In the genomic region with DNA sequence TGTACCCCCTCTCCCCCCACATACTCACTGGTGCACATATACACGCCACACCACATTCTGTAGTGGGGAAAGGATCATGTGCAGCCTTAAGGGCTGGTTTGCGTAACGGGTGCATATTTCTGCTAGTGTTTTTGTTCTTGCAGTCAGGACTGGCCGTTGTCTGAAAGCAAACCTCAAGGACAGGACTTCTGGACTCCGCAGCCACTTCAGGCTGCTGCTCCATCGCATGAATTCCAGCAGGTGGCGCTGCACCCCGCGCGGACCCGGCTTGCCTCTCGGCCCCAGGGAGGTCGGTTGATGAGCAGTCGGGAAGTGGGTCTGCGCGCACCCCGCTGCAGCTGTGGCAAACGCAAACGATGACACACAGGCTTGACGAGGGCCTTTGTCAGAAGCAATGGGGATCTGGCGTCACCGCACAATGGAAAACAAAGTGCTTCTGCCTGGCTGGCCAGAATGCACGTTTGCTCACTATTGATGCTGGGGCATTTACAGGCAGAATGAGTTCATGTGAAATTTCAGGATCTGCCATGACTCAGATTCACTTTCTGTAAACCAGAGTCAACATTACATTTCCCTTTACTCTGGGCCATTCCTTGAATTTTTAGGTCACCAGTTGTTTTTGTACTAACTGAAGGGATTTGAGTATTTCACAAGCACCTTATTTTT, we compare ENCODE assay signal across 9 cellular contexts. TPM values are rescaled to one million over a fixed set of nuclear protein-coding genes. Genes with fewer than 3 reads are reported as not detected.
DNase-seq lines count a peak whose midpoint lies in the region; ATAC-seq, FAIRE-seq and TF ChIP-seq lines count a peak whose summit lies in the region.
"Had no signal": no experiment of that assay in that cellular context is flagged by ENCODE, and none has a peak within 500 bp of the region (broad histone marks: within the 10 kb centered on the region; RNA-seq: fewer than 3 reads in every experiment).

No MANE protein-coding gene starts in this region.

- H3K9me3 ChIP-seq in BLaER1 treated with 17β-estradiol and CSF1 and Interleukin-3, amounts not matched to agents 10 nM and 100 nM (replicated peaks in 1 of 11): no peaks in the 10 kb centered on the region
- H3K9me3 ChIP-seq in HepG2 (ENCODE audit: low read length): no peaks in the 10 kb centered on the region

- 0% methylated on average over 13 of the region's 23 CpGs for WGBS in HepG2 (ENCODE audit: low lambda C conversion rate)

- peak overlapping the region; percentile 34 to 89 (median 67); a peak in 20 of 22 replicates for H3K9ac ChIP-seq in BLaER1 treated with 17β-estradiol and CSF1 and Interleukin-3, amounts not matched to agents 10 nM and 100 nM
- peak overlapping the region; percentile 58 for H3K9ac ChIP-seq in HepG2 (ENCODE audit: insufficient read depth, low read depth, low read length)

- H4K20me1 ChIP-seq in BLaER1 treated with 17β-estradiol and CSF1 and Interleukin-3, amounts not matched to agents 10 nM and 100 nM: no peaks in the 10 kb centered on the region
- no peaks in the 10 kb centered on the region for H4K20me1 ChIP-seq in HepG2 (ENCODE audit: insufficient read depth, low read length)

- intact Hi-C loops in dendritic cell treated with granulocyte-macrophage colony-stimulating factor and Interleukin-4, amounts not matched to agents 40 ng/mL and 50 ng/mL, for 4 days (cut with micrococcal nuclease): loop anchor here (1.0 to 2.0 kb wide), 3 partner anchors 102 to 743 kb away; a partner anchor contains a TSS
- intact Hi-C loops in HepG2 (cut with micrococcal nuclease; ENCODE audit: unreplicated experiment): loop anchor here (2.0 to 5.0 kb wide), 3 partner anchors 30 to 479 kb away; no protein-coding TSS in a partner anchor

- H3K4me2 ChIP-seq in BLaER1 treated with 17β-estradiol and CSF1 and Interleukin-3, amounts not matched to agents 10 nM and 100 nM: peak overlapping the region; percentile 70 to 97 (median 85)
- peak overlapping the region; percentile 64 for H3K4me2 ChIP-seq in HepG2 (ENCODE audit: low read depth, low read length)

- no TSS peak for BruUV-seq in HepG2 (replicated peaks; lab: Mats Ljungman, UMichigan)

- H3K4me1 Mint-ChIP-seq in dendritic cell treated with granulocyte-macrophage colony-stimulating factor and Interleukin-4, amounts not matched to agents 40 ng/mL and 50 ng/mL, for 4 days (ENCODE audit: low read depth): peaks cover 54% of the 10 kb centered on the region

- TF ChIP-seq POLR2A in HepG2 (IDR thresholded peaks at IDR 0.05; ENCODE audit: insufficient read depth in 1 of 2, low read depth in 2 of 2, low read length in 2 of 2): peak; percentile 28 to 51; a peak in 2 of 4 replicates

- no peak overlapping the region for H3K27ac Mint-ChIP-seq in dendritic cell treated with granulocyte-macrophage colony-stimulating factor and Interleukin-4, amounts not matched to agents 40 ng/mL and 50 ng/mL, for 4 days

- TF ChIP-seq CTCF in HepG2 (CRISPR knock-in tag; IDR thresholded peaks at IDR 0.05): peak; percentile 100

- H3K9me3 Mint-ChIP-seq in dendritic cell treated with granulocyte-macrophage colony-stimulating factor and Interleukin-4, amounts not matched to agents 40 ng/mL and 50 ng/mL, for 4 days: no peaks in the 10 kb centered on the region

- TF ChIP-seq EP300 in HepG2 (IDR thresholded peaks at IDR 0.05; ENCODE audit: low read depth in 2 of 2, low read length in 2 of 2): peak in 1 of 2 experiments; percentile 63; a peak in 1 of 4 replicates
- peak; percentile 43; the same call in 1 of the 2 replicates for TF ChIP-seq EP300 in HepG2 (CRISPR knock-in tag; IDR thresholded peaks at IDR 0.05; ENCODE audit: borderline replicate concordance)

- in situ Hi-C loops in HepG2 (cut with HindIII; ENCODE audit: extremely low pct_ligation_motif_present, low pct_unique_long_range_greater_than_20kb): loop anchor here (5.0 kb wide), 2 partner anchors 99 to 479 kb away; no protein-coding TSS in a partner anchor

- H3K4me1 ChIP-seq in BLaER1 treated with 17β-estradiol and CSF1 and Interleukin-3, amounts not matched to agents 10 nM and 100 nM: peaks cover 60 to 82% (median 73%) of the 10 kb centered on the region in 10 experiments
- H3K4me1 ChIP-seq in HepG2 (ENCODE audit: insufficient read depth, low read length): peaks cover 76% of the 10 kb centered on the region

- TF ChIP-seq RAD21 in HepG2 (CRISPR knock-in tag; IDR thresholded peaks at IDR 0.05): peak; percentile 99

- FAIRE-seq in HepG2 (lab: Jason Lieb, UNC): peak; percentile 91
- FAIRE-seq: colon had no signal

- H3K27me3 Mint-ChIP-seq in dendritic cell treated with granulocyte-macrophage colony-stimulating factor and Interleukin-4, amounts not matched to agents 40 ng/mL and 50 ng/mL, for 4 days: peaks cover 6% of the 10 kb centered on the region

- ATAC-seq in GM19351 (IDR thresholded peaks at IDR 0.05; ENCODE audit: unreplicated experiment) (peak; percentile 89), HG03460 (IDR thresholded peaks at IDR 0.05; ENCODE audit: unreplicated experiment) (peak; percentile 86), HepG2 (peak; percentile 75)

- H3K27ac ChIP-seq in BLaER1 treated with 17β-estradiol and CSF1 and Interleukin-3, amounts not matched to agents 10 nM and 100 nM: peak overlapping the region; percentile 92 to 98 (median 97)
- H3K27ac ChIP-seq in HepG2 (ENCODE audit: extremely low read length, insufficient read depth, low read length): peak overlapping the region; percentile 71

- H2AFZ ChIP-seq in HepG2 (ENCODE audit: low read length): no peak overlapping the region

- CTCF ChIA-PET in HepG2 (lab: Yijun Ruan, JAX; ENCODE audit: low intra/inter-chr PET ratio, low total read pairs): interaction anchor here (1.3 kb wide), 1 partner anchor 34 kb away, joined by 5 read pairs; no protein-coding TSS in a partner anchor

- H3K27me3 ChIP-seq in BLaER1 treated with 17β-estradiol and CSF1 and Interleukin-3, amounts not matched to agents 10 nM and 100 nM: no peaks in the 10 kb centered on the region
- no peaks in the 10 kb centered on the region for H3K27me3 ChIP-seq in HepG2 (ENCODE audit: control insufficient read depth in 1 of 2, insufficient read depth in 2 of 2, low read length in 2 of 2)

- H3K79me2 ChIP-seq in HepG2 (ENCODE audit: insufficient read depth, low read length): peaks cover 9% of the 10 kb centered on the region

- no peaks in the 10 kb centered on the region for H3K36me3 ChIP-seq in BLaER1 treated with 17β-estradiol and CSF1 and Interleukin-3, amounts not matched to agents 10 nM and 100 nM
- no peaks in the 10 kb centered on the region for H3K36me3 ChIP-seq in HepG2 (replicated peaks in 1 of 2; ENCODE audit: control insufficient read depth in 1 of 2, insufficient read depth in 2 of 2, low read length in 2 of 2)

- POLR2A ChIA-PET in HepG2 (lab: Yijun Ruan, JAX): interaction anchor here (1.1 to 4.4 kb wide), 4 partner anchors 20 to 477 kb away, joined by 4 to 32 read pairs (median 11); a partner anchor contains a TSS

- H3K4me3 Mint-ChIP-seq in dendritic cell treated with granulocyte-macrophage colony-stimulating factor and Interleukin-4, amounts not matched to agents 40 ng/mL and 50 ng/mL, for 4 days: peak overlapping the region; percentile 58

- peak overlapping the region in 1 of 10 experiments; percentile 7; a peak in 1 of 20 replicates for H3K4me3 ChIP-seq in BLaER1 treated with 17β-estradiol and CSF1 and Interleukin-3, amounts not matched to agents 10 nM and 100 nM
- H3K4me3 ChIP-seq in HepG2 (replicated peaks in 1 of 3; ENCODE audit: insufficient read depth in 1 of 3, low read depth in 2 of 3, low read length in 3 of 3): peak overlapping the region; percentile 10 to 47 (median 32); a peak in 4 of 6 replicates

- H3K36me3 Mint-ChIP-seq in dendritic cell treated with granulocyte-macrophage colony-stimulating factor and Interleukin-4, amounts not matched to agents 40 ng/mL and 50 ng/mL, for 4 days (ENCODE audit: low read depth): no peaks in the 10 kb centered on the region

- DNase-seq in NCI-H748 (lab: John Stamatoyannopoulos, UW; ENCODE audit: unreplicated experiment) (peak; percentile 94), HepG2 (ENCODE audit: low spot score) (peak; percentile 90)
- peak; percentile 89 to 92 for DNase-seq in activated CD4-positive, alpha-beta T cell treated with anti-CD3 and anti-CD28 coated beads, Interleukin-2, amount 50 U/mL, for 4 hours
- peak; percentile 92 for DNase-seq in stimulated activated CD4-positive, alpha-beta T cell treated with anti-CD3 and anti-CD28 coated beads, Interleukin-4, amount 100 ng/mL, for 1 hour

TF ChIP-seq in HepG2, 621 proteins besides CTCF, POLR2A, EP300 and RAD21 (continues in another document):
- TF ChIP-seq AHR (CRISPR knock-in tag; IDR thresholded peaks at IDR 0.05) (0 out of 2 replicates have a peak, but pooled peaks have one; percentile 79), ADNP (CRISPR knock-in tag; IDR thresholded peaks at IDR 0.05) (no peak)

RNA-seq across cellular contexts. Expression of a gene that starts 36.3 kb away (rescaled TPM):
- total RNA-seq in HepG2 (2016; rRNA removed; fragmentation: Illumina TruSeq; extraction: Trizol): 63.8 and 71.9 TPM in 2 replicates
- 27.6 and 30.6 TPM in 2 replicates for total RNA-seq in HepG2 (2016; cell fraction: cytosol; rRNA removed; fragmentation: Illumina TruSeq; extraction: Trizol; ENCODE audit: low read depth)
- 64.8 and 79.1 TPM in 2 replicates for total RNA-seq in HepG2 (2016; cell fraction: insoluble cytoplasmic fraction; rRNA removed; fragmentation: Illumina TruSeq; extraction: Trizol)
- total RNA-seq in HepG2 (2016; cell fraction: membrane; rRNA removed; fragmentation: Illumina TruSeq; extraction: Trizol): 27.3 and 28.0 TPM in 2 replicates
- 27.2 and 28.1 TPM in 2 replicates for total RNA-seq in HepG2 (2016; cell fraction: nucleus; rRNA removed; fragmentation: Illumina TruSeq; extraction: Trizol)
- 499 and 615 TPM in 2 replicates for polyA plus RNA-seq in HepG2 (2011; rRNA removed)
- 393 and 503 TPM in 2 replicates for polyA plus RNA-seq in HepG2 (2011; cell fraction: cytosol; rRNA removed)
- polyA plus RNA-seq in HepG2 (2011; cell fraction: nucleus; rRNA removed): 87.8 and 90.3 TPM in 2 replicates
- polyA plus RNA-seq in HepG2 (2012): 244 and 269 TPM in 2 replicates
- 25.5 and 30.2 TPM in 2 replicates for polyA plus RNA-seq in HepG2 (2016; cell fraction: cytosol; fragmentation: Illumina TruSeq; extraction: Trizol; ENCODE audit: low read depth)
- polyA plus RNA-seq in HepG2 (2016; cell fraction: insoluble cytoplasmic fraction; fragmentation: Illumina TruSeq; extraction: Trizol; ENCODE audit: low read depth): 107 and 117 TPM in 2 replicates
- 23.9 and 28.1 TPM in 2 replicates for polyA plus RNA-seq in HepG2 (2016; cell fraction: membrane; fragmentation: Illumina TruSeq; extraction: Trizol; ENCODE audit: low read depth)
- polyA plus RNA-seq in HepG2 (2016; cell fraction: nucleus; fragmentation: Illumina TruSeq; extraction: Trizol; ENCODE audit: insufficient read depth, low read depth): 59.6 and 62.5 TPM in 2 replicates
- polyA minus RNA-seq in HepG2 (2011; rRNA and poly(A)+ RNA removed; ENCODE audit: low replicate concordance): 44.3 and 186 TPM in 2 replicates
- polyA minus RNA-seq in HepG2 (2011; cell fraction: cytosol; rRNA and poly(A)+ RNA removed): 49.7 and 65.5 TPM in 2 replicates
- 62.3 and 93.9 TPM in 2 replicates for polyA minus RNA-seq in HepG2 (2011; cell fraction: nucleus; rRNA and poly(A)+ RNA removed)
